In genomic region chr1:61539720-61540462, GRCh38 we compare ENCODE assay signal across 23 cellular contexts.
DNase-seq lines count a peak whose midpoint lies in the region; TF ChIP-seq lines count a peak whose summit lies in the region.
"Had no signal": no experiment of that assay in that cellular context is flagged by ENCODE, and none has a peak within 500 bp of the region (broad histone marks: within the 10 kb centered on the region; RNA-seq: fewer than 3 reads in every experiment).

No MANE protein-coding gene starts in this region.

- H3K27ac Mint-ChIP-seq in HFFc6 = no peak overlapping the region
- no peak overlapping the region for H3K27ac Mint-ChIP-seq in activated T-cell treated with anti-CD3 and anti-CD28 coated beads, Interleukin-2, amount 50 U/mL, for 24 hours
- H3K27ac Mint-ChIP-seq: nephron, T-helper 17 cell had no signal

- H3K9me3 Mint-ChIP-seq in HFFc6 = no peaks in the 10 kb centered on the region; the same call in none of the 2 replicates
- H3K9me3 Mint-ChIP-seq in activated T-cell treated with anti-CD3 and anti-CD28 coated beads, Interleukin-2, amount 50 U/mL, for 24 hours = peaks cover 8% of the 10 kb centered on the region

- TF ChIP-seq CTCF in HFFc6 (IDR thresholded peaks at IDR 0.05) = no peak

- no peak overlapping the region for H3K4me3 Mint-ChIP-seq in HFFc6
- H3K4me3 Mint-ChIP-seq in activated T-cell treated with anti-CD3 and anti-CD28 coated beads, Interleukin-2, amount 50 U/mL, for 24 hours = no peak overlapping the region
- H3K4me3 Mint-ChIP-seq: nephron, T-helper 17 cell had no signal

- DNase-seq in AG20443 (ENCODE audit: low spot score) = peak; percentile 61
- peak; percentile 71 for DNase-seq in HFFc6
- DNase-seq in epidermal melanocyte (ENCODE audit: insufficient read length, low spot score) = peak; percentile 22
- DNase-seq in retina = peak; percentile 3
- no peak for DNase-seq in hypothalamus (lab: John Stamatoyannopoulos, UW)
- DNase-seq in NCI-H146 treated with DMSO at 0.1 percent for 48 hours (lab: John Stamatoyannopoulos, UW; ENCODE audit: unreplicated experiment) = no peak
- no peak for DNase-seq in activated T-cell treated with anti-CD3 and anti-CD28 coated beads, Interleukin-2, amount 50 U/mL, for 24 hours
- no peak for DNase-seq in NCI-H526 (lab: John Stamatoyannopoulos, UW)
- DNase-seq: activated CD4-positive, alpha-beta T cell treated with anti-CD3 and anti-CD28 coated beads for 4 hours; activated CD8-positive, alpha-beta memory T cell treated with anti-CD3 and anti-CD28 coated beads for 24 hours; activated gamma-delta T cell treated with Interleukin-2 at 50 U/mL for 16 hours; dermis blood vessel endothelial cell; DMS79 treated with DMSO at 0.1 percent for 48 hours; IMR-90; kidney glomerular epithelial cell; NCI-H1417 treated with DMSO at 0.1 percent for 48 hours; NCI-H2081 treated with DMSO at 0.1 percent for 48 hours; NK-92 treated with Interleukin-12 subunit alpha and Interleukin-12 subunit beta, amount 100 ng/mL, for 24 hours; PC-9; stimulated activated CD4-positive, alpha-beta T cell treated with anti-CD3 and anti-CD28 coated beads, Interleukin-2, amount 100 ng/mL, for 24 hours; stomach; T-helper 17 cell had no signal

- H3K4me1 Mint-ChIP-seq in HFFc6 (ENCODE audit: low read depth) = peaks cover 6% of the 10 kb centered on the region; the same call in 1 of the 2 replicates
- peaks cover 8% of the 10 kb centered on the region for H3K4me1 Mint-ChIP-seq in activated T-cell treated with anti-CD3 and anti-CD28 coated beads, Interleukin-2, amount 50 U/mL, for 24 hours (ENCODE audit: low read depth)
- H3K4me1 Mint-ChIP-seq: nephron had no signal

- no peaks in the 10 kb centered on the region for H3K36me3 Mint-ChIP-seq in HFFc6 (ENCODE audit: low read depth)
- H3K36me3 Mint-ChIP-seq in activated T-cell treated with anti-CD3 and anti-CD28 coated beads, Interleukin-2, amount 50 U/mL, for 24 hours (ENCODE audit: low read depth) = no peaks in the 10 kb centered on the region

- peaks cover 2% of the 10 kb centered on the region; the same call in 1 of the 2 replicates for H3K27me3 Mint-ChIP-seq in HFFc6 (ENCODE audit: insufficient read depth)
- H3K27me3 Mint-ChIP-seq in activated T-cell treated with anti-CD3 and anti-CD28 coated beads, Interleukin-2, amount 50 U/mL, for 24 hours = peaks cover 3% of the 10 kb centered on the region
- H3K27me3 Mint-ChIP-seq: T-helper 17 cell had no signal

Comparison
In these comparisons a context has a peak if more than half of its experiments do, and no peak if none do; other contexts are left out.
1. DNase-seq: peak in AG20443 (single experiment), HFFc6 (single experiment), epidermal melanocyte (single experiment) and retina (single experiment); none in hypothalamus (0 of 51), NCI-H146 treated with DMSO at 0.1 percent for 48 hours (single experiment), activated T-cell treated with anti-CD3 and anti-CD28 coated beads, Interleukin-2, amount 50 U/mL, for 24 hours (single experiment) and NCI-H526 (0 of 2).